Comparison of ENCODE assay signal across 11 cellular contexts in the genomic region with DNA sequence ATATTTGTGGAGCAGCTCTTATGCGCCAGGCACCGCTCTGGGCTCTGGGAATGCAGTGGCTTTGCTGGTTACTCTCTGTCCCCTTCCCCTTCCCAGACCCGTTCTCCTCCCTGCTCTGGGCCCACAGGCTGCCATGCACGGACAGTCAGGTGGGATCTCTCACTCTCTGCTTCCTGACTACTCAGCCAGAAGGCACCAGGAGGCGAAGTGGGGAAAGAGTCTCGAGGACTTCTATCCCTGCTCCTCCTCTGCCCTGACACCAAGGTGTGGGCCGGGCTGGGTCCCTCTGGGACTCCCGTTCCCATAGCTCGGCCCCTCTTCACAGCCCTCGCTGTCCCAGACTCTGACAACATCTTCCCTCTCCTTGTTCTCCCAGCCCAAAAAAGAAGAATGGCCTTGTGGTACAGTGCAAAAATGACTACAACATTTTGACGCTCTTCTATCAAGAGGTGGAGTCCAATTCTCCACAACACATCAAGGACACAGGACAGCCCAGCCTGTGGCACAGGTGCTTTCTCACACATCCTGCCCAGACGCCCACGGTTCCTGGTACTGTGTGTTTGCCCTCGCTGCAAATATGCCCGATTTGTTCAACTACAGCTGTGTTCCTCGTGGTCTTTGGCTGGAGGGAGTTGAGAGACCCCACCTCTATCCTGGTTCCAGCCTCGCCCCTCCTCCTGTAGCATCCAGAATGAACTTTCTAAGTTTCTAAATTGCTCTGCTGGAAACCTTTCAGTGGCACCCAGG. TPM values are rescaled to one million over a fixed set of nuclear protein-coding genes. Genes with fewer than 3 reads are reported as not detected.
DNase-seq lines count a peak whose midpoint lies in the region; ATAC-seq and TF ChIP-seq lines count a peak whose summit lies in the region.
"Had no signal": no experiment of that assay in that cellular context is flagged by ENCODE, and none has a peak within 500 bp of the region (broad histone marks: within the 10 kb centered on the region; RNA-seq: fewer than 3 reads in every experiment).

No MANE protein-coding gene starts in this region.

- WGBS in ovary, 3 donors, result 77 to 78% (median 77%) methylated on average over 17 of the region's 17 CpGs

- BruUV-seq in A673 (replicated peaks; lab: Mats Ljungman, UMichigan), result no TSS peak

- intact Hi-C loops in A673 (cut with micrococcal nuclease; ENCODE audit: unreplicated experiment) (no loop called here), ovary (cut with DNase I) (no loop called here)

- no peaks in the 10 kb centered on the region for H3K27me3 Mint-ChIP-seq in activated T-cell treated with anti-CD3 and anti-CD28 coated beads, Interleukin-2, amount 50 U/mL, for 72 hours (ENCODE audit: low read depth)
- no peaks in the 10 kb centered on the region for H3K27me3 Mint-ChIP-seq in naive B cell

- POLR2A ChIA-PET in A673 (lab: Charles Lee; ENCODE audit: low non-redundant PET), result no interaction called here

- H3K27me3 ChIP-seq in A673 (replicated peaks; ENCODE audit: insufficient read depth, low read depth, low read length, poor library complexity) (no peaks in the 10 kb centered on the region), ovary (no peaks in the 10 kb centered on the region)

- peak overlapping the region; percentile 73 for H3K27ac ChIP-seq in A673 (ENCODE audit: low read depth, low read length, poor library complexity, severe bottlenecking)
- no peak overlapping the region for H3K27ac ChIP-seq in ovary
- H3K27ac ChIP-seq: foreskin keratinocyte had no signal

- peak overlapping the region; percentile 78 to 85 for H3K4me3 Mint-ChIP-seq in activated T-cell treated with anti-CD3 and anti-CD28 coated beads, Interleukin-2, amount 50 U/mL, for 72 hours
- peak overlapping the region in 5 of 8 donors; percentile 13 to 71 (median 54) for H3K4me3 Mint-ChIP-seq in naive B cell

- no peak for TF ChIP-seq CTCF in A673 (conservative IDR thresholded peaks at IDR 0.05; ENCODE audit: low read depth, low read length)
- TF ChIP-seq CTCF in GM20000 (IDR thresholded peaks at IDR 0.05; ENCODE audit: extremely low read depth, missing control alignments), result no peak
- no peak for TF ChIP-seq CTCF in ovary (IDR thresholded peaks at IDR 0.05)

- peaks cover 2 to 4% of the 10 kb centered on the region in 2 donors for H3K36me3 Mint-ChIP-seq in activated T-cell treated with anti-CD3 and anti-CD28 coated beads, Interleukin-2, amount 50 U/mL, for 72 hours (ENCODE audit: insufficient read depth in 2 of 2)
- H3K36me3 Mint-ChIP-seq in naive B cell, result no peaks in the 10 kb centered on the region

- no peak for TF ChIP-seq POLR2A in ovary (IDR thresholded peaks at IDR 0.05)

- DNase-seq in A673 (ENCODE audit: low spot score) (no peak), GM20000 (ENCODE audit: low spot score) (peak; percentile 32), naive B cell (no peak), glomerular visceral epithelial cell (ENCODE audit: extremely low spot score) (no peak), ovary (no peak), OCI-M1 (lab: John Stamatoyannopoulos, UW) (no peak)
- peak; percentile 76 to 81 for DNase-seq in activated T-cell treated with anti-CD3 and anti-CD28 coated beads, Interleukin-2, amount 50 U/mL, for 72 hours
- DNase-seq: AML-193, foreskin keratinocyte, NCI-H146 had no signal

- H3K36me3 ChIP-seq in A673 (ENCODE audit: insufficient read depth, low read length, poor library complexity, severe bottlenecking) (no peaks in the 10 kb centered on the region), ovary (no peaks in the 10 kb centered on the region)

- H3K9me3 ChIP-seq in A673 (ENCODE audit: low read depth, low read length, poor library complexity, severe bottlenecking), result no peaks in the 10 kb centered on the region
- H3K9me3 ChIP-seq in ovary, result no peaks in the 10 kb centered on the region

- H3K4me1 Mint-ChIP-seq in activated T-cell treated with anti-CD3 and anti-CD28 coated beads, Interleukin-2, amount 50 U/mL, for 72 hours (ENCODE audit: low read depth), result peaks cover 98% of the 10 kb centered on the region
- H3K4me1 Mint-ChIP-seq in naive B cell, result peaks cover 51 to 80% (median 79%) of the 10 kb centered on the region in 3 donors

- no peak for TF ChIP-seq EP300 in ovary (IDR thresholded peaks at IDR 0.05)

- H3K27ac Mint-ChIP-seq in activated T-cell treated with anti-CD3 and anti-CD28 coated beads, Interleukin-2, amount 50 U/mL, for 72 hours, result peak overlapping the region; percentile 94
- H3K27ac Mint-ChIP-seq in naive B cell, result peak overlapping the region in 5 of 6 donors; percentile 21 to 89 (median 67)

- peaks cover 3% of the 10 kb centered on the region in 2 donors for H3K9me3 Mint-ChIP-seq in activated T-cell treated with anti-CD3 and anti-CD28 coated beads, Interleukin-2, amount 50 U/mL, for 72 hours
- H3K9me3 Mint-ChIP-seq in naive B cell, result peaks cover 0 to 5% (median 0%) of the 10 kb centered on the region in 7 donors

- peaks cover 20% of the 10 kb centered on the region for H3K4me1 ChIP-seq in A673 (ENCODE audit: insufficient read depth, low read length, poor library complexity, severe bottlenecking)
- no peaks in the 10 kb centered on the region for H3K4me1 ChIP-seq in ovary (ENCODE audit: insufficient read depth)
- H3K4me1 ChIP-seq: foreskin keratinocyte had no signal

- peak; percentile 17 to 32 for ATAC-seq in activated T-cell treated with anti-CD3 and anti-CD28 coated beads, Interleukin-2, amount 50 U/mL, for 72 hours (replicated peaks in 1 of 2)
- ATAC-seq in naive B cell (ENCODE audit: low read depth in 2 of 2) (no peak), HG03354 (IDR thresholded peaks at IDR 0.05; ENCODE audit: poor library complexity, severe bottlenecking, unreplicated experiment) (no peak)
- ATAC-seq: foreskin keratinocyte had no signal

- H3K4me3 ChIP-seq in A673 (ENCODE audit: low read depth, low read length, poor library complexity, severe bottlenecking), result no peak overlapping the region
- H3K4me3 ChIP-seq in ovary, result no peak overlapping the region

- CTCF ChIA-PET in A673 (lab: Charles Lee), result interaction anchor here (0.6 kb wide), 1 partner anchor 196 kb away, joined by 3 read pairs; no protein-coding TSS in a partner anchor

RNA-seq across cellular contexts. Expression of a gene that starts 14.0 kb away (rescaled TPM):
- 0.50 and 1.4 TPM in 2 replicates for total RNA-seq in A673 (2021)
- 100 to 1,000 TPM; 340 to 388 TPM for total RNA-seq in activated T-cell treated with anti-CD3 and anti-CD28 coated beads, Interleukin-2, amount 50 U/mL, for 72 hours
- polyA plus RNA-seq in naive B cell (ENCODE audit: low read depth in 6 of 6), result 100 to 1,000 TPM in 2 of 6 donors, 10 to 100 TPM in 4; 56.3 to 220 (median 95.9) TPM
- total RNA-seq in ovary, result 100 to 1,000 TPM in 1 of 7 donors, 10 to 100 TPM in 2, 1 to 10 TPM in 4; 1.4 to 111 (median 3.6) TPM
- polyA plus RNA-seq in ovary, result 1 to 10 TPM in 1 of 2 donors, under 1 TPM in 1; 0.52 to 2.0 TPM

RNA-seq across cellular contexts. Expression of a gene that starts 21.0 kb away (rescaled TPM):
- total RNA-seq in A673 (2021), result not detected in 2 replicates
- 1 to 10 TPM; 8.1 to 9.1 TPM for total RNA-seq in activated T-cell treated with anti-CD3 and anti-CD28 coated beads, Interleukin-2, amount 50 U/mL, for 72 hours
- not detected for polyA plus RNA-seq in naive B cell (ENCODE audit: low read depth in 6 of 6)
- 1 to 10 TPM in 1 of 7 donors, under 1 TPM in 3, not detected in 3; 0.15 to 1.7 (median 0.56) TPM for total RNA-seq in ovary
- polyA plus RNA-seq in ovary, result under 1 TPM in 1 of 2 donors, not detected in 1; 0.67 TPM
- total RNA-seq: foreskin keratinocyte had no signal
- polyA plus RNA-seq: foreskin keratinocyte had no signal

RNA-seq across cellular contexts. Expression of a gene that starts 42.9 kb away (rescaled TPM):
- total RNA-seq in A673 (2021), result 0.11 TPM in 1 of 2 replicates, not detected in the other
- 1 to 10 TPM; 1.7 to 2.1 TPM for total RNA-seq in activated T-cell treated with anti-CD3 and anti-CD28 coated beads, Interleukin-2, amount 50 U/mL, for 72 hours
- under 1 TPM in 1 of 6 donors, not detected in 5; 0.15 TPM for polyA plus RNA-seq in naive B cell (ENCODE audit: low read depth in 6 of 6)
- total RNA-seq in ovary, result 1 to 10 TPM in 4 of 7 donors, under 1 TPM in 3; 0.48 to 1.6 (median 1.0) TPM
- polyA plus RNA-seq in ovary, result 1 to 10 TPM in 1 of 2 donors, under 1 TPM in 1; 0.90 to 1.8 TPM

RNA-seq across cellular contexts. Expression of a gene that starts 49.4 kb away (rescaled TPM):
- total RNA-seq in A673 (2021) (189 and 201 TPM in 2 replicates), ovary (10 to 100 TPM; 40.3 to 90.9 (median 80.4) TPM)
- total RNA-seq in activated T-cell treated with anti-CD3 and anti-CD28 coated beads, Interleukin-2, amount 50 U/mL, for 72 hours, result 100 to 1,000 TPM; 202 to 225 TPM
- polyA plus RNA-seq in naive B cell (ENCODE audit: low read depth in 6 of 6) (100 to 1,000 TPM; 219 to 401 (median 239) TPM), ovary (10 to 100 TPM; 32.7 to 73.8 TPM)

Comparison
In these comparisons a context has a peak if more than half of its experiments do, and no peak if none do; other contexts are left out.
1. DNase-seq: peak in GM20000 (single experiment) and activated T-cell treated with anti-CD3 and anti-CD28 coated beads, Interleukin-2, amount 50 U/mL, for 72 hours (2 of 2); none in A673 (single experiment), naive B cell (single experiment), glomerular visceral epithelial cell (single experiment), ovary (0 of 5) and OCI-M1 (single experiment).
2. ATAC-seq: peak in activated T-cell treated with anti-CD3 and anti-CD28 coated beads, Interleukin-2, amount 50 U/mL, for 72 hours (2 of 2); none in naive B cell (0 of 2) and HG03354 (single experiment).